ENCODE assay signal across 7 cellular contexts in the genomic region with DNA sequence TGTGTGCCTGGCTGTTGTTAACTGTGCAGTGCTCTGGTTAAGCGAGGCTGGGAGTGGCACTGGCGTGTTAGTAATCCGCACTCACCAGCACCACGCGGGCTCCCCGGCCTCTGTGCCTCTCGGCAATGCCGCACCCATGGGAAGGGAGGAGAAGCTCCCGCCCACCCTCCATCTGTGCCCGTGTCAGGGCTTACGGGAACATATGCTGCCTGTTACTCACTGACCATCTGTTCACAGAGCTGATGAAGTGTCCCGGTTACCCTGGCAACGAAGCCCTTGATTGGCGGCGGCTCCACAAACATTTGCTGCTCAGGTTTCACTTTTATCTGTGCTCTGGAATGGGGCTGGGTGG.
A peak's percentile ranks its signal among the peaks of the same experiment; 100 is the strongest.
DNase-seq lines count a peak whose midpoint lies in the region; ATAC-seq and TF ChIP-seq lines count a peak whose summit lies in the region.

No MANE protein-coding gene starts in this region.

- no peak overlapping the region for H3K27ac Mint-ChIP-seq in dendritic cell treated with granulocyte-macrophage colony-stimulating factor and Interleukin-4, amounts not matched to agents 40 ng/mL and 50 ng/mL, for 4 days

- no peaks in the 10 kb centered on the region for H3K4me1 Mint-ChIP-seq in dendritic cell treated with granulocyte-macrophage colony-stimulating factor and Interleukin-4, amounts not matched to agents 40 ng/mL and 50 ng/mL, for 4 days (ENCODE audit: low read depth)

- H4K20me1 ChIP-seq in SK-N-SH (ENCODE audit: insufficient read depth): no peaks in the 10 kb centered on the region

- H3K9me3 ChIP-seq in SK-N-SH (no peaks in the 10 kb centered on the region), right lobe of liver (no peaks in the 10 kb centered on the region)

- no peaks in the 10 kb centered on the region for H3K79me2 ChIP-seq in SK-N-SH (ENCODE audit: insufficient read depth)

- TF ChIP-seq CTCF in NB4 (IDR thresholded peaks at IDR 0.05; ENCODE audit: low read depth, low read length): no peak
- TF ChIP-seq CTCF in SK-N-SH (IDR thresholded peaks at IDR 0.05): no peak
- no peak for TF ChIP-seq CTCF in right lobe of liver (IDR thresholded peaks at IDR 0.05)

- WGBS in SK-N-SH (ENCODE audit: low lambda C conversion rate): 2% methylated on average over 10 of the region's 15 CpGs
- 5% methylated on average over 15 of the region's 15 CpGs for WGBS in right lobe of liver (ENCODE audit: insufficient coverage, low coverage, low lambda C conversion rate, missing lambda C conversion rate)

- peak overlapping the region; percentile 86; the same call in 1 of the 2 replicates for H2AFZ ChIP-seq in SK-N-SH (ENCODE audit: low read depth)

- no peak for TF ChIP-seq RAD21 in SK-N-SH (IDR thresholded peaks at IDR 0.05; ENCODE audit: low read length)

- ATAC-seq in GM18505 (IDR thresholded peaks at IDR 0.05; ENCODE audit: unreplicated experiment) (peak; percentile 90), HG02571 (IDR thresholded peaks at IDR 0.05; ENCODE audit: unreplicated experiment) (peak; percentile 94), right lobe of liver (peak; percentile 45 to 96 (median 63))

- peaks cover 0 to 5% of the 10 kb centered on the region in 2 experiments for H3K36me3 ChIP-seq in SK-N-SH (replicated peaks in 1 of 2; ENCODE audit: control insufficient read depth in 1 of 2, insufficient read depth in 2 of 2, low read length in 1 of 2)
- H3K36me3 ChIP-seq in right lobe of liver: no peaks in the 10 kb centered on the region

- no peaks in the 10 kb centered on the region for H3K9me2 ChIP-seq in SK-N-SH

- no peaks in the 10 kb centered on the region for H3F3A ChIP-seq in SK-N-SH (replicated peaks; ENCODE audit: insufficient read depth)

- intact Hi-C loops in dendritic cell treated with granulocyte-macrophage colony-stimulating factor and Interleukin-4, amounts not matched to agents 40 ng/mL and 50 ng/mL, for 4 days (cut with micrococcal nuclease): no loop called here
- intact Hi-C loops in right lobe of liver (cut with DNase I): no loop called here

- peak; percentile 39 to 59; a peak in 1 of 4 replicates for TF ChIP-seq EP300 in SK-N-SH (IDR thresholded peaks at IDR 0.05; ENCODE audit: borderline replicate concordance in 1 of 2, low read depth in 1 of 2, low read length in 1 of 2)

- peaks cover 14% of the 10 kb centered on the region for H3K27me3 Mint-ChIP-seq in dendritic cell treated with granulocyte-macrophage colony-stimulating factor and Interleukin-4, amounts not matched to agents 40 ng/mL and 50 ng/mL, for 4 days

- CTCF ChIA-PET in SK-N-SH (lab: Yijun Ruan, JAX): interaction anchor here (0.8 to 2.0 kb wide), 4 partner anchors 21 to 648 kb away, joined by 3 to 5 read pairs (median 4); no protein-coding TSS in a partner anchor

- no peak overlapping the region for H3K4me3 ChIP-seq in NB4 (ENCODE audit: low read depth, low read length)
- H3K4me3 ChIP-seq in SK-N-SH (ENCODE audit: low read depth in 2 of 2, low read length in 1 of 2): peak overlapping the region; percentile 14 to 33; a peak in 3 of 4 replicates
- no peak overlapping the region for H3K4me3 ChIP-seq in right lobe of liver

- TF ChIP-seq POLR2A in GM18505 (IDR thresholded peaks at IDR 0.05; ENCODE audit: borderline replicate concordance, extremely low read depth, insufficient read depth, insufficient read length): no peak
- no peak for TF ChIP-seq POLR2A in NB4 (IDR thresholded peaks at IDR 0.05; ENCODE audit: extremely low read depth, insufficient read length)
- TF ChIP-seq POLR2A in right lobe of liver (IDR thresholded peaks at IDR 0.05): no peak

- peak overlapping the region; percentile 57; the same call in 1 of the 2 replicates for H3K9ac ChIP-seq in SK-N-SH

- H3K4me1 ChIP-seq in SK-N-SH (ENCODE audit: control insufficient read depth in 1 of 2, insufficient read depth in 2 of 2, low read depth in 1 of 2, low read length in 1 of 2) (peaks cover 18 to 35% of the 10 kb centered on the region in 2 experiments; a peak in 3 of 4 replicates), right lobe of liver (no peaks in the 10 kb centered on the region)

- peak overlapping the region; percentile 21 for H3K4me3 Mint-ChIP-seq in dendritic cell treated with granulocyte-macrophage colony-stimulating factor and Interleukin-4, amounts not matched to agents 40 ng/mL and 50 ng/mL, for 4 days

- POLR2A ChIA-PET in SK-N-SH (lab: Yijun Ruan, JAX): interaction anchor here (0.8 to 1.9 kb wide), 4 partner anchors 10 to 132 kb away, joined by 3 to 5 read pairs (median 4); a partner anchor contains a TSS

- DNase-seq in NB4 (ENCODE audit: low read depth): peak; percentile 49
- DNase-seq in SK-N-SH: peak; percentile 96
- DNase-seq in right lobe of liver: peak in 2 of 3 donors; percentile 45 to 66
- DNase-seq in stimulated activated CD4-positive, alpha-beta T cell treated with anti-CD3 and anti-CD28 coated beads, TNF-alpha, amount 100 ng/mL, for 24 hours (ENCODE audit: low read depth in 3 of 3): peak in 2 of 3 experiments; percentile 5 to 46

- peak overlapping the region; percentile 60 to 86 for H3K27ac ChIP-seq in SK-N-SH (ENCODE audit: low read depth in 2 of 2, low read length in 1 of 2)
- no peak overlapping the region for H3K27ac ChIP-seq in right lobe of liver

- H3K4me2 ChIP-seq in SK-N-SH: peak overlapping the region; percentile 66

- H3K27me3 ChIP-seq in SK-N-SH (ENCODE audit: insufficient read depth) (no peaks in the 10 kb centered on the region), right lobe of liver (no peaks in the 10 kb centered on the region)

- peaks cover 10% of the 10 kb centered on the region for H3K9me3 Mint-ChIP-seq in dendritic cell treated with granulocyte-macrophage colony-stimulating factor and Interleukin-4, amounts not matched to agents 40 ng/mL and 50 ng/mL, for 4 days

- H3K36me3 Mint-ChIP-seq in dendritic cell treated with granulocyte-macrophage colony-stimulating factor and Interleukin-4, amounts not matched to agents 40 ng/mL and 50 ng/mL, for 4 days (ENCODE audit: low read depth): no peaks in the 10 kb centered on the region

TF ChIP-seq in SK-N-SH, 30 proteins besides CTCF, POLR2A, EP300 and RAD21 (continues in another document):
- TF ChIP-seq, protein P1, sequence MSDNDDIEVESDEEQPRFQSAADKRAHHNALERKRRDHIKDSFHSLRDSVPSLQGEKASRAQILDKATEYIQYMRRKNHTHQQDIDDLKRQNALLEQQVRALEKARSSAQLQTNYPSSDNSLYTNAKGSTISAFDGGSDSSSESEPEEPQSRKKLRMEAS (IDR thresholded peaks at IDR 0.05; ENCODE audit: low read depth): peak; percentile 79
- peak; percentile 46; the same call in 1 of the 2 replicates for TF ChIP-seq NFIC (IDR thresholded peaks at IDR 0.05; ENCODE audit: borderline replicate concordance)
- TF ChIP-seq, protein P2, sequence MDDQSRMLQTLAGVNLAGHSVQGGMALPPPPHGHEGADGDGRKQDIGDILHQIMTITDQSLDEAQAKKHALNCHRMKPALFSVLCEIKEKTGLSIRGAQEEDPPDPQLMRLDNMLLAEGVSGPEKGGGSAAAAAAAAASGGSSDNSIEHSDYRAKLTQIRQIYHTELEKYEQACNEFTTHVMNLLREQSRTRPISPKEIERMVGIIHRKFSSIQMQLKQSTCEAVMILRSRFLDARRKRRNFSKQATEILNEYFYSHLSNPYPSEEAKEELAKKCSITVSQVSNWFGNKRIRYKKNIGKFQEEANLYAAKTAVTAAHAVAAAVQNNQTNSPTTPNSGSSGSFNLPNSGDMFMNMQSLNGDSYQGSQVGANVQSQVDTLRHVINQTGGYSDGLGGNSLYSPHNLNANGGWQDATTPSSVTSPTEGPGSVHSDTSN (IDR thresholded peaks at IDR 0.05): peak; percentile 97
- peak; percentile 97 for TF ChIP-seq TCF12 (IDR thresholded peaks at IDR 0.05)
- TF ChIP-seq RFX5 (IDR thresholded peaks at IDR 0.05; ENCODE audit: low read length): no peak
- TF ChIP-seq FOSL2 (IDR thresholded peaks at IDR 0.05; ENCODE audit: borderline replicate concordance, low read depth): peak; percentile 49; the same call in 1 of the 2 replicates
- TF ChIP-seq RCOR1 (IDR thresholded peaks at IDR 0.05; ENCODE audit: low read length): peak; percentile 77
- no peak for TF ChIP-seq EZH2phosphoT487 (IDR thresholded peaks at IDR 0.05; ENCODE audit: borderline replicate concordance, low read depth)
- TF ChIP-seq YY1 (IDR thresholded peaks at IDR 0.05; ENCODE audit: low read depth): 0 out of 2 replicates have a peak, but pooled peaks have one; percentile 19
- peak; percentile 54 for TF ChIP-seq JUND (IDR thresholded peaks at IDR 0.05)
- peak; percentile 48; the same call in 1 of the 2 replicates for TF ChIP-seq FOXJ3 (CRISPR knock-in tag; IDR thresholded peaks at IDR 0.05)
- TF ChIP-seq RXRA (IDR thresholded peaks at IDR 0.05; ENCODE audit: borderline replicate concordance, low read depth): peak; percentile 41; the same call in 1 of the 2 replicates
- peak; percentile 63; the same call in 1 of the 2 replicates for TF ChIP-seq SIN3A (IDR thresholded peaks at IDR 0.05; ENCODE audit: borderline replicate concordance, low read depth, low read length)
- no peak for TF ChIP-seq MEF2A (IDR thresholded peaks at IDR 0.05; ENCODE audit: borderline replicate concordance, low read depth)
- TF ChIP-seq TAF1 (IDR thresholded peaks at IDR 0.05; ENCODE audit: borderline replicate concordance, low read depth, low read length): peak; percentile 48; the same call in 1 of the 2 replicates
- no peak for TF ChIP-seq SMC3 (IDR thresholded peaks at IDR 0.05; ENCODE audit: low read depth, low read length)
- peak; percentile 65; the same call in 1 of the 2 replicates for TF ChIP-seq POLR2AphosphoS5 (IDR thresholded peaks at IDR 0.05; ENCODE audit: low read depth, low read length)
- TF ChIP-seq CHD2 (IDR thresholded peaks at IDR 0.05; ENCODE audit: low read length, partially characterized antibody): no peak
- TF ChIP-seq, protein P3, sequence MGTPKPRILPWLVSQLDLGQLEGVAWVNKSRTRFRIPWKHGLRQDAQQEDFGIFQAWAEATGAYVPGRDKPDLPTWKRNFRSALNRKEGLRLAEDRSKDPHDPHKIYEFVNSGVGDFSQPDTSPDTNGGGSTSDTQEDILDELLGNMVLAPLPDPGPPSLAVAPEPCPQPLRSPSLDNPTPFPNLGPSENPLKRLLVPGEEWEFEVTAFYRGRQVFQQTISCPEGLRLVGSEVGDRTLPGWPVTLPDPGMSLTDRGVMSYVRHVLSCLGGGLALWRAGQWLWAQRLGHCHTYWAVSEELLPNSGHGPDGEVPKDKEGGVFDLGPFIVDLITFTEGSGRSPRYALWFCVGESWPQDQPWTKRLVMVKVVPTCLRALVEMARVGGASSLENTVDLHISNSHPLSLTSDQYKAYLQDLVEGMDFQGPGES (IDR thresholded peaks at IDR 0.05; ENCODE audit: low read depth, low read length): no peak
- 0 out of 2 replicates have a peak, but pooled peaks have one; percentile 40 for TF ChIP-seq TEAD4 (IDR thresholded peaks at IDR 0.05; ENCODE audit: borderline replicate concordance, insufficient read depth)
- peak; percentile 92 for TF ChIP-seq MXI1 (IDR thresholded peaks at IDR 0.05; ENCODE audit: low read depth, low read length)
- no peak for TF ChIP-seq FOXM1 (IDR thresholded peaks at IDR 0.05; ENCODE audit: low read depth)

Comparison
In these comparisons a context has a peak if more than half of its experiments do, and no peak if none do; other contexts are left out.
1. DNase-seq: peak in every context shown above with its lines; median percentile 96 in SK-N-SH; 56 in right lobe of liver; 49 in NB4; 26 in stimulated activated CD4-positive, alpha-beta T cell treated with anti-CD3 and anti-CD28 coated beads, TNF-alpha, amount 100 ng/mL, for 24 hours.
2. H3K4me3 ChIP-seq: peak in SK-N-SH (2 of 2); none in NB4 (single experiment) and right lobe of liver (0 of 3).
3. H3K27ac ChIP-seq: peak in SK-N-SH (2 of 2); none in right lobe of liver (0 of 3).
4. Peak in every context shown above with its lines, with median percentiles within 50 percentile points of each other: ATAC-seq.